ENCODE assay signal across 21 cellular contexts in genomic region chr3:40764722-40765121, GRCh38.
DNase-seq lines count a peak whose midpoint lies in the region; ATAC-seq, FAIRE-seq and TF ChIP-seq lines count a peak whose summit lies in the region.
"Had no signal": no experiment of that assay in that cellular context is flagged by ENCODE, and none has a peak within 500 bp of the region (broad histone marks: within the 10 kb centered on the region; RNA-seq: fewer than 3 reads in every experiment).

No MANE protein-coding gene starts in this region.

- TF ChIP-seq POLR2A in transverse colon (IDR thresholded peaks at IDR 0.05), result no peak

- FAIRE-seq in colon (lab: Jason Lieb, UNC), result peak; percentile 33
- FAIRE-seq: A204.1, D721Med, G401.6, GM12892, H1, HTR-8/SVneo had no signal

- peaks cover 59% of the 10 kb centered on the region for H3K4me1 ChIP-seq in OCI-LY3 (ENCODE audit: low read length)
- peaks cover 6% of the 10 kb centered on the region for H3K4me1 ChIP-seq in mucosa of descending colon (ENCODE audit: low read depth)
- H3K4me1 ChIP-seq in transverse colon, result peaks cover 0 to 36% (median 14%) of the 10 kb centered on the region in 4 donors
- H3K4me1 ChIP-seq: BE2C, HAP-1 had no signal

- intact Hi-C loops in mucosa of descending colon (cut with DNase I, micrococcal nuclease), result no loop called here
- intact Hi-C loops in transverse colon (cut with DNase I; ENCODE audit: low total_unique reads), result no loop called here

- H3K79me2 ChIP-seq in OCI-LY3 (ENCODE audit: low read length), result no peaks in the 10 kb centered on the region

- ATAC-seq in mucosa of descending colon, result peak; percentile 88
- no peak for ATAC-seq in GM19463 (IDR thresholded peaks at IDR 0.05; ENCODE audit: unreplicated experiment)
- no peak for ATAC-seq in GM21576 (IDR thresholded peaks at IDR 0.05; ENCODE audit: unreplicated experiment)

- 40 to 42% methylated on average over 2 of the region's 2 CpGs for whole genome bisulfite sequencing in transverse colon (ENCODE audit: low coverage in 1 of 2), 2 donors

- H4K20me1 ChIP-seq in OCI-LY3 (ENCODE audit: insufficient read depth, low read length), result no peaks in the 10 kb centered on the region

- DNase-seq in mucosa of descending colon, result no peak
- no peak for DNase-seq in transverse colon
- no peak for DNase-seq in KBM-7
- DNase-seq: BE2C; CD4-positive, alpha-beta memory T cell; COR-L47; DMS153; DMS79 treated with DMSO at 0.1 percent for 48 hours; EL had no signal

- H3K27ac ChIP-seq in OCI-LY3 (ENCODE audit: low read length) (no peak overlapping the region), transverse colon (peak overlapping the region in 3 of 4 donors; percentile 31 to 70 (median 34))
- H3K27ac ChIP-seq: C4-2B had no signal

- no peak overlapping the region for H3K9ac ChIP-seq in OCI-LY3 (ENCODE audit: low read length)

- no peak for TF ChIP-seq CTCF in OCI-LY3 (IDR thresholded peaks at IDR 0.05; ENCODE audit: low read depth, low read length)
- TF ChIP-seq CTCF in mucosa of descending colon (IDR thresholded peaks at IDR 0.05), result no peak
- TF ChIP-seq CTCF in transverse colon (IDR thresholded peaks at IDR 0.05), result no peak

- 0 out of 2 replicates have a peak overlapping the region, but pooled peaks have one; percentile 82 for H3K4me2 ChIP-seq in OCI-LY3 (ENCODE audit: low read length)

- H3K36me3 ChIP-seq in OCI-LY3 (replicated peaks; ENCODE audit: low read depth, low read length), result peaks cover 4% of the 10 kb centered on the region
- H3K36me3 ChIP-seq in mucosa of descending colon (ENCODE audit: low read depth), result no peaks in the 10 kb centered on the region
- no peaks in the 10 kb centered on the region for H3K36me3 ChIP-seq in transverse colon
- H3K36me3 ChIP-seq: BE2C, HAP-1 had no signal

- TF ChIP-seq EP300 in transverse colon (IDR thresholded peaks at IDR 0.05; ENCODE audit: low read depth), result no peak

- no peak overlapping the region for H2AFZ ChIP-seq in OCI-LY3 (ENCODE audit: low read depth, low read length)

- H3K27me3 ChIP-seq in OCI-LY3 (ENCODE audit: low read depth, low read length), result no peaks in the 10 kb centered on the region
- H3K27me3 ChIP-seq in transverse colon, result no peaks in the 10 kb centered on the region
- H3K27me3 ChIP-seq: BE2C had no signal

- H3K4me3 ChIP-seq in OCI-LY3 (ENCODE audit: low read length) (no peak overlapping the region), mucosa of descending colon (no peak overlapping the region), transverse colon (no peak overlapping the region)
- H3K4me3 ChIP-seq: HAP-1 had no signal

- in situ Hi-C loops in transverse colon (cut with MboI; ENCODE audit: low pct_ligation_motif_present in 1 of 4, low pct_unique_long_range_greater_than_20kb in 1 of 4, low sequenced_read_pairs in 3 of 4), result no loop called here
- in situ Hi-C loops in KBM-7 (cut with MboI; ENCODE audit: low pct_unique_long_range_greater_than_20kb, low sequenced_read_pairs), result no loop called here

- H3K9me3 ChIP-seq in OCI-LY3 (ENCODE audit: insufficient read depth, low read length) (peaks cover 4% of the 10 kb centered on the region; the same call in 1 of the 2 replicates), mucosa of descending colon (no peaks in the 10 kb centered on the region), transverse colon (no peaks in the 10 kb centered on the region)
- H3K9me3 ChIP-seq: BE2C, HAP-1 had no signal
